In the genomic region with DNA sequence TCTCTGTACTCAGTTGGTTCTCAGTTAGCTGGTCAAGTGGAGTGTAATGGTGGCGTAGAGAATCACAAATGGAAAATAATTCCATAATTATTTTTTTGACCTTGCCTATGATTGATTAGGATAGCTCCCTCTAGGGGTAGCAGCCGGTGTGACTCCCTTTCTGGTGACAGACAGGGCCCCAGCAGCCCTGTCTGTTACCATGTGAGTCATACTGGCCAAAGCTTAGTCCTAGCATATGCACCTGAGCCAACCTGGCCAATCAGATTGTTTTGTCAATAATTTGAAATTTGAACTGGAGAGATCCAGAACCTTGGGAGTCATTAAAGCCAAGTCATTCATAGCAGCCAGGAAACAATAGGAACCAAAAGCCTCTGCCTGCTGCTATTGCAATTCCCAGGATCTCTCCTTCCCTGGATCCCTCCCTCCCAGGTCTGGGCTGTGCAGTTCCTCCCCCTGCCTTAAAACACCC, we compare ENCODE assay signal across 8 cellular contexts. TPM values are rescaled to one million over a fixed set of nuclear protein-coding genes. Genes with fewer than 3 reads are reported as not detected.
DNase-seq lines count a peak whose midpoint lies in the region; ATAC-seq, FAIRE-seq and TF ChIP-seq lines count a peak whose summit lies in the region.

No MANE protein-coding gene starts in this region.

- TF ChIP-seq CTCF in heart right ventricle (IDR thresholded peaks at IDR 0.05) (peak; percentile 69 to 91 (median 80)), retinal pigment epithelial cell (conservative IDR thresholded peaks at IDR 0.05; ENCODE audit: low read depth, low read length) (peak; percentile 89)

- H3K9ac ChIP-seq in adipocyte (ENCODE audit: low read length): no peak overlapping the region

- peak in 7 of 8 donors; percentile 49 to 68 (median 56) for ATAC-seq in heart right ventricle
- ATAC-seq in HG02759 (IDR thresholded peaks at IDR 0.05; ENCODE audit: unreplicated experiment): no peak

- H3K4me1 ChIP-seq in adipocyte (ENCODE audit: control insufficient read depth, insufficient read depth, low read length): peaks cover 21% of the 10 kb centered on the region
- peaks cover 8 to 57% (median 37%) of the 10 kb centered on the region in 9 donors for H3K4me1 ChIP-seq in heart right ventricle

- 22 to 42% methylated on average over 2 of the region's 2 CpGs for WGBS in heart right ventricle, 2 donors

- intact Hi-C loops in heart right ventricle (cut with DNase I): loop anchor here in 9 of 10 donors (2.0 to 10.0 kb wide), 7 partner anchors 50 to 188 kb away; a partner anchor contains a TSS

- peak overlapping the region in 5 of 10 donors; percentile 15 to 65 (median 49) for H3K27ac ChIP-seq in heart right ventricle

- peaks cover 22% of the 10 kb centered on the region for H3K36me3 ChIP-seq in adipocyte (ENCODE audit: control insufficient read depth, insufficient read depth, low read length, severe bottlenecking)
- H3K36me3 ChIP-seq in heart right ventricle: peaks cover 0 to 41% (median 0%) of the 10 kb centered on the region in 9 donors

- no peak overlapping the region for H3K4me3 Mint-ChIP-seq in T-helper 1 cell treated with Interleukin-12 subunit alpha and Interleukin-12 subunit beta and Interleukin-4 antibody, amounts not matched to agents 30 μg/mL and 1 μg/mL, for 36 hours

- H3K27me3 ChIP-seq in adipocyte (replicated peaks; ENCODE audit: control insufficient read depth, insufficient read depth, low read length): no peaks in the 10 kb centered on the region
- no peaks in the 10 kb centered on the region for H3K27me3 ChIP-seq in heart right ventricle

- DNase-seq in COLO668 (lab: John Stamatoyannopoulos, UW; ENCODE audit: unreplicated experiment) (peak; percentile 80), H54 (ENCODE audit: insufficient read length, low spot score) (peak; percentile 94), NCI-H1436 treated with DMSO at 0.1 percent for 48 hours (lab: John Stamatoyannopoulos, UW) (peak; percentile 53), adipocyte (ENCODE audit: low read depth) (peak; percentile 92), heart right ventricle (peak; percentile 61 to 67), retinal pigment epithelial cell (ENCODE audit: low read depth) (peak; percentile 75)

- peaks cover 32% of the 10 kb centered on the region for H3K36me3 Mint-ChIP-seq in T-helper 1 cell treated with Interleukin-12 subunit alpha and Interleukin-12 subunit beta and Interleukin-4 antibody, amounts not matched to agents 30 μg/mL and 1 μg/mL, for 36 hours (ENCODE audit: low read depth)

- peaks cover 43% of the 10 kb centered on the region for H3K4me1 Mint-ChIP-seq in T-helper 1 cell treated with Interleukin-12 subunit alpha and Interleukin-12 subunit beta and Interleukin-4 antibody, amounts not matched to agents 30 μg/mL and 1 μg/mL, for 36 hours (ENCODE audit: low read depth)

- no peaks in the 10 kb centered on the region for H3K27me3 Mint-ChIP-seq in T-helper 1 cell treated with Interleukin-12 subunit alpha and Interleukin-12 subunit beta and Interleukin-4 antibody, amounts not matched to agents 30 μg/mL and 1 μg/mL, for 36 hours (ENCODE audit: low read depth)

- H3K9me3 ChIP-seq in adipocyte (ENCODE audit: control insufficient read depth, low read length) (no peaks in the 10 kb centered on the region), heart right ventricle (no peaks in the 10 kb centered on the region)

- TF ChIP-seq POLR2A in H54 (IDR thresholded peaks at IDR 0.05; ENCODE audit: low read depth, low read length): no peak

- FAIRE-seq in H54 (lab: Jason Lieb, UNC): peak; percentile 50

- H3K27ac Mint-ChIP-seq in T-helper 1 cell treated with Interleukin-12 subunit alpha and Interleukin-12 subunit beta and Interleukin-4 antibody, amounts not matched to agents 30 μg/mL and 1 μg/mL, for 36 hours: peak overlapping the region; percentile 32

- no peaks in the 10 kb centered on the region for H3K9me3 Mint-ChIP-seq in T-helper 1 cell treated with Interleukin-12 subunit alpha and Interleukin-12 subunit beta and Interleukin-4 antibody, amounts not matched to agents 30 μg/mL and 1 μg/mL, for 36 hours

- H3K4me3 ChIP-seq in adipocyte (ENCODE audit: low read length) (no peak overlapping the region), heart right ventricle (no peak overlapping the region), retinal pigment epithelial cell (ENCODE audit: low read length) (no peak overlapping the region)

RNA-seq across cellular contexts. Expression of a gene that starts 5.6 kb away (rescaled TPM):
- total RNA-seq in heart right ventricle: 10 to 100 TPM; 22.8 to 37.0 (median 31.5) TPM
- 10 to 100 TPM in 1 of 2 donors, 1 to 10 TPM in 1; 9.5 to 10.9 TPM for polyA plus RNA-seq in heart right ventricle

RNA-seq across cellular contexts. Expression of a gene that starts 10.7 kb away (rescaled TPM):
- not detected for total RNA-seq in heart right ventricle
- not detected for polyA plus RNA-seq in heart right ventricle

RNA-seq across cellular contexts. Expression of a gene that starts 23.9 kb away (rescaled TPM):
- 10 to 100 TPM; 44.0 to 71.2 (median 62.3) TPM for total RNA-seq in heart right ventricle
- polyA plus RNA-seq in heart right ventricle: 100 to 1,000 TPM in 1 of 2 donors, 10 to 100 TPM in 1; 69.9 to 143 TPM

RNA-seq across cellular contexts. Expression of a gene that starts 50.9 kb away (rescaled TPM):
- 10 to 100 TPM; 13.0 to 18.3 (median 15.9) TPM for total RNA-seq in heart right ventricle
- polyA plus RNA-seq in heart right ventricle: 1 to 10 TPM; 4.3 to 8.0 TPM
